Comparison of ENCODE assay signal across 7 cellular contexts in genomic region chr16:28711220-28712083, GRCh38. TPM values are rescaled to one million over a fixed set of nuclear protein-coding genes. Genes with fewer than 3 reads are reported as not detected.
DNase-seq lines count a peak whose midpoint lies in the region; ATAC-seq and TF ChIP-seq lines count a peak whose summit lies in the region.
"Not testable (repeated sequence)": the region's sequence is repeated elsewhere in the genome, so short reads cannot be mapped to it uniquely, and the experiment has no call there.

Gene EIF3C, plus strand, starts transcription at chr16:28711464. Its CDS starts 223 bp downstream, at chr16:28711687.

- H3K36me3 ChIP-seq in SK-N-MC (ENCODE audit: insufficient read depth, low read length); breast epithelium: not testable (repeated sequence)

- H3K27ac ChIP-seq in SK-N-MC, breast epithelium: not testable (repeated sequence)

- H3K4me1 ChIP-seq in breast epithelium = not testable (repeated sequence)

- TF ChIP-seq CTCF in breast epithelium (IDR thresholded peaks at IDR 0.05); omental fat pad (IDR thresholded peaks at IDR 0.05): not testable (repeated sequence)

- intact Hi-C loops in breast epithelium (cut with DNase I; ENCODE audit: low total_unique reads); left ventricle myocardium superior (cut with micrococcal nuclease): not testable (repeated sequence)

- not testable (repeated sequence) for H3K9ac ChIP-seq in SK-N-MC (ENCODE audit: insufficient read length)

- H3K9me3 ChIP-seq in SK-N-MC (ENCODE audit: low read depth, low read length); breast epithelium: not testable (repeated sequence)

- DNase-seq in SK-N-MC (ENCODE audit: low read depth, low spot score); breast epithelium (ENCODE audit: low spot score in 2 of 2); left ventricle myocardium superior; omental fat pad (ENCODE audit: low spot score): not testable (repeated sequence)

- not testable (repeated sequence) for TF ChIP-seq POLR2A in breast epithelium (IDR thresholded peaks at IDR 0.05)

- peak within 1 kb of the TSS; percentile 54; the same call in 1 of the 2 replicates for H3K4me3 ChIP-seq in SK-N-MC
- H3K4me3 ChIP-seq in breast epithelium = peak within 1 kb of the TSS in 1 of 3 donors; percentile 18

- peak; percentile 99 for ATAC-seq in GM18511 (IDR thresholded peaks at IDR 0.05; ENCODE audit: unreplicated experiment)
- ATAC-seq in GM21786 (IDR thresholded peaks at IDR 0.05; ENCODE audit: unreplicated experiment) = peak; percentile 98
- ATAC-seq in HG03196 (IDR thresholded peaks at IDR 0.05; ENCODE audit: unreplicated experiment) = peak; percentile 91
- peak; percentile 100 for ATAC-seq in left ventricle myocardium superior
- peak; percentile 99 for ATAC-seq in omental fat pad (ENCODE audit: low FRiP score)

- not testable (repeated sequence) for H3K27me3 ChIP-seq in breast epithelium

RNA-seq across cellular contexts. Expression of gene EIF3C, which starts in this region (rescaled TPM):
- total RNA-seq in breast epithelium = 100 to 1,000 TPM; 203 to 259 (median 214) TPM
- 433 TPM for total RNA-seq in left ventricle myocardium superior
- total RNA-seq in omental fat pad = 100 to 1,000 TPM; 125 to 198 (median 183) TPM
